ENCODE assay signal across 19 cellular contexts in the genomic region with DNA sequence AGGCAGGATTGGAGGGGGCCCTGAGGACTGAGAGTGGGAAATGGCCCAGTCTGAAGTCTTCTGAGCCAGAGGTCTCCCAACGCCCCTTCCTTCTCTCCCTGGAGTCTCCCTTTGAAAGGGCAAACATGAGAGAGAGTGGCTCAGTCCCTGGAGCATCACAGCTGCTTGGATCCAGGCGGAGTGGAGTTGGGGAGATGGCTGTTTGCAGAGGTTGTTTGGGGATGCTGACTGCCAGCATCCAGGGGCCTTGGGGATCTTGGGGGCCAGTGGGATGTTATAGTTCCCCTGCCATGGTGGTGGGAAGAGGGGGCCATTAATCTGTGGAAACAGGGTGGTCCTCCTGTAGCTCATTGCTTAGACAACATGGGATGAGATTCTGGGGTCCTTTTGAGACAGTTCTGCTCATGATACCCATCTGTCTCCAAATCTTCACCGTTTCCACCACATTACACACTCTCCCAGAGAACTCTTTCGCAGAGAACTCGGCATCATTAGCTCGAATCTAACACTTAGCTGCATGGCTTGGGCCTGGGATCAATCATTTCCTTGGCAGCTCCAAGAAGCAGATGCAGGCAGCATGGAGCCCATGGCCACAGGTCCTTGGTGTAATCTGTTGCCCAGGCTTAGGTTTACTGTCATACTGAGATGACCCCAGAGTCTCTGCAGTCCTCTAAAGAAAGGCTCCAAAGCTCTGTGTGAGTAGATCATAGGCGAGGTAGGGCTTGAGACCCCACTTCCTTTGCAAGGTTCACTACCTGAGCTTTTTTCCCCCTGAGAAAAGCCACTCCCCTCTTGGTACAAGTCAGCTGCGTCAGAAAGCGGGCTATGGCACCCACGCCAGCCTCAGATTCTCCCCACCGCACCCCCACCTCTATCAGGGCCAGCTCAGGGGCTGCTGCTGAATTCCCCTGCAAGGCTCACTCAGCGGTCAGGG. TPM values are rescaled to one million over a fixed set of nuclear protein-coding genes. Genes with fewer than 3 reads are reported as not detected.
DNase-seq lines count a peak whose midpoint lies in the region; ATAC-seq and TF ChIP-seq lines count a peak whose summit lies in the region.
"Had no signal": no experiment of that assay in that cellular context is flagged by ENCODE, and none has a peak within 500 bp of the region (broad histone marks: within the 10 kb centered on the region; RNA-seq: fewer than 3 reads in every experiment).

No MANE protein-coding gene starts in this region.

- H3K4me3 Mint-ChIP-seq in activated naive CD8-positive, alpha-beta T cell treated with anti-CD3 and anti-CD28 coated beads, Interleukin-2, amount 10 ng/mL, durations not matched to agents 7 days and 5 days: no peak overlapping the region
- no peak overlapping the region for H3K4me3 Mint-ChIP-seq in activated naive CD8-positive, alpha-beta T cell treated with anti-CD3 and anti-CD28 coated beads for 36 hours
- H3K4me3 Mint-ChIP-seq in type B pancreatic cell: no peak overlapping the region
- H3K4me3 Mint-ChIP-seq: activated CD4-positive, alpha-beta T cell treated with anti-CD3 and anti-CD28 coated beads, Interleukin-2, amount 10 ng/mL, durations not matched to agents 7 days and 5 days; activated T-cell treated with anti-CD3 and anti-CD28 coated beads, Interleukin-2, amount 50 U/mL, for 4 hours; mesothelial cell of epicardium; neural crest cell had no signal

- TF ChIP-seq EP300 in stomach (IDR thresholded peaks at IDR 0.05): no peak

- H3K4me2 ChIP-seq in neuronal stem cell (ENCODE audit: insufficient read depth, low read length, poor library complexity, severe bottlenecking): no peak overlapping the region

- H3K27ac ChIP-seq in neuronal stem cell (replicated peaks; ENCODE audit: low read length): no peak overlapping the region
- H3K27ac ChIP-seq in stomach: peak overlapping the region in 1 of 5 donors; percentile 35
- H3K27ac ChIP-seq: upper lobe of left lung had no signal

- no peak overlapping the region for H3K9ac ChIP-seq in neuronal stem cell (ENCODE audit: low read depth, low read length, poor library complexity)

- peaks cover 2% of the 10 kb centered on the region for H3K36me3 Mint-ChIP-seq in activated naive CD8-positive, alpha-beta T cell treated with anti-CD3 and anti-CD28 coated beads, Interleukin-2, amount 10 ng/mL, durations not matched to agents 7 days and 5 days
- no peaks in the 10 kb centered on the region for H3K36me3 Mint-ChIP-seq in activated naive CD8-positive, alpha-beta T cell treated with anti-CD3 and anti-CD28 coated beads for 36 hours
- H3K36me3 Mint-ChIP-seq in type B pancreatic cell: no peaks in the 10 kb centered on the region
- H3K36me3 Mint-ChIP-seq: mesothelial cell of epicardium had no signal

- peaks cover 2% of the 10 kb centered on the region for H3K9me3 Mint-ChIP-seq in activated naive CD8-positive, alpha-beta T cell treated with anti-CD3 and anti-CD28 coated beads, Interleukin-2, amount 10 ng/mL, durations not matched to agents 7 days and 5 days
- H3K9me3 Mint-ChIP-seq in activated naive CD8-positive, alpha-beta T cell treated with anti-CD3 and anti-CD28 coated beads for 36 hours: peaks cover 6% of the 10 kb centered on the region
- peaks cover 7% of the 10 kb centered on the region for H3K9me3 Mint-ChIP-seq in type B pancreatic cell

- H3K4me1 Mint-ChIP-seq in activated naive CD8-positive, alpha-beta T cell treated with anti-CD3 and anti-CD28 coated beads, Interleukin-2, amount 10 ng/mL, durations not matched to agents 7 days and 5 days: no peaks in the 10 kb centered on the region
- H3K4me1 Mint-ChIP-seq in activated naive CD8-positive, alpha-beta T cell treated with anti-CD3 and anti-CD28 coated beads for 36 hours: no peaks in the 10 kb centered on the region
- H3K4me1 Mint-ChIP-seq in type B pancreatic cell (ENCODE audit: unreplicated experiment): peaks cover 11% of the 10 kb centered on the region
- H3K4me1 Mint-ChIP-seq: activated CD4-positive, alpha-beta T cell treated with anti-CD3 and anti-CD28 coated beads, Interleukin-2, amount 10 ng/mL, durations not matched to agents 7 days and 5 days had no signal

- POLR2A ChIA-PET in activated naive CD8-positive, alpha-beta T cell treated with anti-CD3 and anti-CD28 coated beads, Interleukin-2, amount 10 ng/mL, durations not matched to agents 7 days and 5 days (lab: Charles Lee): no interaction called here

- H2AK5ac ChIP-seq in neuronal stem cell (ENCODE audit: low read depth, low read length): no peak overlapping the region

- no peak overlapping the region for H3K4ac ChIP-seq in neuronal stem cell (ENCODE audit: low read length)

- peak overlapping the region; percentile 36 for H3K18ac ChIP-seq in neuronal stem cell (ENCODE audit: low read length)

- ATAC-seq in activated naive CD8-positive, alpha-beta T cell treated with anti-CD3 and anti-CD28 coated beads, Interleukin-2, amount 10 ng/mL, durations not matched to agents 7 days and 5 days (ENCODE audit: low read depth): no peak
- ATAC-seq in HG03565 (IDR thresholded peaks at IDR 0.05; ENCODE audit: unreplicated experiment) (no peak), HG02642 (IDR thresholded peaks at IDR 0.05; ENCODE audit: poor library complexity, unreplicated experiment) (no peak)
- ATAC-seq: activated naive CD4-positive, alpha-beta T cell treated with anti-CD3 and anti-CD28 coated beads, Interleukin-2, amount 50 U/mL, for 72 hours; activated T-cell treated with anti-CD3 and anti-CD28 coated beads, Interleukin-2, amount 50 U/mL, for 4 hours had no signal

- H2BK5ac ChIP-seq in neuronal stem cell (ENCODE audit: low read length): no peak overlapping the region

- TF ChIP-seq CTCF in type B pancreatic cell (conservative IDR thresholded peaks at IDR 0.05): no peak
- no peak for TF ChIP-seq CTCF in stomach (IDR thresholded peaks at IDR 0.05)

- H2AFZ ChIP-seq in neuronal stem cell (ENCODE audit: low read length): no peak overlapping the region

- H2BK120ac ChIP-seq in neuronal stem cell (ENCODE audit: low read depth, low read length): no peak overlapping the region

- H3K79me1 ChIP-seq in neuronal stem cell (ENCODE audit: low read depth, low read length): no peaks in the 10 kb centered on the region

- H3K27me3 ChIP-seq in neuronal stem cell (ENCODE audit: control insufficient read depth in 3 of 3, insufficient read depth in 3 of 3, low read depth in 1 of 3, low read length in 3 of 3): peaks cover 0 to 3% (median 0%) of the 10 kb centered on the region in 3 experiments
- H3K27me3 ChIP-seq in stomach: no peaks in the 10 kb centered on the region
- H3K27me3 ChIP-seq: upper lobe of left lung had no signal

- no peak overlapping the region for H3K27ac Mint-ChIP-seq in activated naive CD8-positive, alpha-beta T cell treated with anti-CD3 and anti-CD28 coated beads, Interleukin-2, amount 10 ng/mL, durations not matched to agents 7 days and 5 days
- H3K27ac Mint-ChIP-seq in activated naive CD8-positive, alpha-beta T cell treated with anti-CD3 and anti-CD28 coated beads for 36 hours: no peak overlapping the region
- H3K27ac Mint-ChIP-seq in type B pancreatic cell: no peak overlapping the region
- H3K27ac Mint-ChIP-seq: activated CD4-positive, alpha-beta T cell treated with anti-CD3 and anti-CD28 coated beads, Interleukin-2, amount 10 ng/mL, durations not matched to agents 7 days and 5 days; activated naive CD4-positive, alpha-beta T cell treated with anti-CD3 and anti-CD28 coated beads, Interleukin-2, amount 50 U/mL, for 72 hours; mesothelial cell of epicardium had no signal

- H2BK12ac ChIP-seq in neuronal stem cell (ENCODE audit: low read length): no peak overlapping the region

- H3K36me3 ChIP-seq in neuronal stem cell (replicated peaks in 1 of 2; ENCODE audit: control insufficient read depth in 2 of 2, insufficient read depth in 2 of 2, low read length in 2 of 2) (no peaks in the 10 kb centered on the region), stomach (no peaks in the 10 kb centered on the region)
- H3K36me3 ChIP-seq: HAP-1, upper lobe of left lung had no signal

- peak; percentile 10 for DNase-seq in activated naive CD8-positive, alpha-beta T cell treated with anti-CD3 and anti-CD28 coated beads, Interleukin-2, amount 10 ng/mL, durations not matched to agents 7 days and 5 days
- DNase-seq in activated naive CD8-positive, alpha-beta T cell treated with anti-CD3 and anti-CD28 coated beads for 36 hours: no peak
- peak; percentile 40 for DNase-seq in ecto neural progenitor cell (ENCODE audit: low spot score)
- no peak for DNase-seq in neuronal stem cell (ENCODE audit: low spot score)
- peak; percentile 42 for DNase-seq in type B pancreatic cell (ENCODE audit: extremely low spot score, unreplicated experiment)
- no peak for DNase-seq in stomach
- DNase-seq: activated CD4-positive, alpha-beta T cell treated with anti-CD3 and anti-CD28 coated beads, Interleukin-2, amount 10 ng/mL, durations not matched to agents 7 days and 5 days; activated T-cell treated with anti-CD3 and anti-CD28 coated beads, Interleukin-2, amount 50 U/mL, for 4 hours; C1 segment of cervical spinal cord; kidney glomerular epithelial cell; NCI-H526; stimulated activated naive CD4-positive, alpha-beta T cell had no signal

- no peak overlapping the region for H4K8ac ChIP-seq in neuronal stem cell (ENCODE audit: low read depth, low read length)

- H3K4me3 ChIP-seq in neuronal stem cell (ENCODE audit: low read length in 2 of 2) (no peak overlapping the region), stomach (no peak overlapping the region)
- H3K4me3 ChIP-seq: HAP-1, upper lobe of left lung had no signal

- no peak overlapping the region for H2BK15ac ChIP-seq in neuronal stem cell (ENCODE audit: low read length)

- TF ChIP-seq POLR2A in stomach (IDR thresholded peaks at IDR 0.05): no peak

- H3K23ac ChIP-seq in neuronal stem cell (ENCODE audit: low read depth, low read length, poor library complexity): no peak overlapping the region

- peaks cover 1 to 18% of the 10 kb centered on the region in 2 donors for H3K9me3 ChIP-seq in neuronal stem cell (replicated peaks in 1 of 2; ENCODE audit: control insufficient read depth in 2 of 2, insufficient read depth in 1 of 2, low read depth in 1 of 2, low read length in 2 of 2)
- H3K9me3 ChIP-seq in stomach: peaks cover 0 to 14% (median 5%) of the 10 kb centered on the region in 4 donors

- no CpG with 5 or more reads among the region's 12 CpGs for WGBS in neuronal stem cell (ENCODE audit: extremely low coverage in 2 of 2, insufficient read length in 2 of 2, insufficient replicate concordance in 1 of 2), 2 donors
- 74 to 86% (median 81%) methylated on average over 12 of the region's 12 CpGs for WGBS in stomach, 5 donors

- H4K91ac ChIP-seq in neuronal stem cell (ENCODE audit: low read depth, low read length, poor library complexity): no peak overlapping the region

- peaks cover 4% of the 10 kb centered on the region for H3K27me3 Mint-ChIP-seq in activated naive CD8-positive, alpha-beta T cell treated with anti-CD3 and anti-CD28 coated beads, Interleukin-2, amount 10 ng/mL, durations not matched to agents 7 days and 5 days
- H3K27me3 Mint-ChIP-seq in activated naive CD8-positive, alpha-beta T cell treated with anti-CD3 and anti-CD28 coated beads for 36 hours: peaks cover 37% of the 10 kb centered on the region
- H3K27me3 Mint-ChIP-seq in type B pancreatic cell: peaks cover 29% of the 10 kb centered on the region

- H3K14ac ChIP-seq in neuronal stem cell (ENCODE audit: low read length): no peak overlapping the region

- intact Hi-C loops in stomach (cut with DNase I; ENCODE audit: low total_unique reads): no loop called here

- H3K4me1 ChIP-seq in neuronal stem cell (ENCODE audit: control insufficient read depth in 2 of 2, insufficient read depth in 1 of 2, low read depth in 1 of 2, low read length in 2 of 2) (peaks cover 8 to 13% of the 10 kb centered on the region in 2 donors), stomach (peaks cover 0 to 11% (median 8%) of the 10 kb centered on the region in 4 donors)
- H3K4me1 ChIP-seq: HAP-1 had no signal

RNA-seq across cellular contexts. Expression of gene SH3PXD2B, which starts 54.4 kb away (rescaled TPM):
- under 1 TPM; 0.28 to 0.42 TPM for total RNA-seq in activated naive CD8-positive, alpha-beta T cell treated with anti-CD3 and anti-CD28 coated beads, Interleukin-2, amount 10 ng/mL, durations not matched to agents 7 days and 5 days
- total RNA-seq in activated naive CD8-positive, alpha-beta T cell treated with anti-CD3 and anti-CD28 coated beads for 36 hours: under 1 TPM; 0.80 to 0.84 TPM
- 24.7 TPM for polyA plus RNA-seq in neuronal stem cell (2013, experiment 1 of 2)
- 25.6 TPM for polyA plus RNA-seq in neuronal stem cell (2013, experiment 2 of 2)
- total RNA-seq in type B pancreatic cell (ENCODE audit: low replicate concordance) (38.4 and 52.3 TPM in 2 replicates), stomach (10 to 100 TPM in 4 of 5 donors, 1 to 10 TPM in 1; 7.2 to 63.0 (median 35.1) TPM)
- 10 to 100 TPM in 1 of 3 donors, 1 to 10 TPM in 2; 6.7 to 15.8 (median 7.4) TPM for polyA plus RNA-seq in stomach

Comparison
In these comparisons a context has a peak if more than half of its experiments do, and no peak if none do; other contexts are left out.
1. DNase-seq: peak in activated naive CD8-positive, alpha-beta T cell treated with anti-CD3 and anti-CD28 coated beads, Interleukin-2, amount 10 ng/mL, durations not matched to agents 7 days and 5 days (single experiment), ecto neural progenitor cell (single experiment) and type B pancreatic cell (single experiment); none in activated naive CD8-positive, alpha-beta T cell treated with anti-CD3 and anti-CD28 coated beads for 36 hours (single experiment), neuronal stem cell (single experiment) and stomach (single experiment).
2. RNA of gene SH3PXD2B, which starts 54.4 kb away (total RNA-seq): 38.4 to 52.3 TPM in type B pancreatic cell and 7.2 to 63.0 TPM in stomach; 0.80 to 0.84 TPM in activated naive CD8-positive, alpha-beta T cell treated with anti-CD3 and anti-CD28 coated beads for 36 hours and 0.28 to 0.42 TPM in activated naive CD8-positive, alpha-beta T cell treated with anti-CD3 and anti-CD28 coated beads, Interleukin-2, amount 10 ng/mL, durations not matched to agents 7 days and 5 days; every median in the first group is over 4 times any median in the second.